In genomic region chr13:95382411-95382810, GRCh38 we compare ENCODE assay signal across 21 cellular contexts.
A peak's percentile ranks its signal among the peaks of the same experiment; 100 is the strongest.
DNase-seq lines count a peak whose midpoint lies in the region; ATAC-seq lines count a peak whose summit lies in the region.
"Had no signal": no experiment of that assay in that cellular context is flagged by ENCODE, and none has a peak within 500 bp of the region (broad histone marks: within the 10 kb centered on the region; RNA-seq: fewer than 3 reads in every experiment).

No MANE protein-coding gene starts in this region.

- H3K4me1 Mint-ChIP-seq in T-helper 17 cell = no peaks in the 10 kb centered on the region

- peak overlapping the region; percentile 4 for H3K27ac Mint-ChIP-seq in T-helper 17 cell
- H3K27ac Mint-ChIP-seq: CD4-positive, alpha-beta memory T cell had no signal

- H3K27me3 Mint-ChIP-seq in T-helper 17 cell = no peaks in the 10 kb centered on the region

- H3K36me3 Mint-ChIP-seq in T-helper 17 cell (ENCODE audit: low read depth) = no peaks in the 10 kb centered on the region
- H3K36me3 Mint-ChIP-seq: CD4-positive, alpha-beta memory T cell had no signal

- no peaks in the 10 kb centered on the region for H3K9me3 ChIP-seq in T-helper 17 cell (ENCODE audit: control insufficient read depth, low read length, poor library complexity, severe bottlenecking)
- H3K9me3 ChIP-seq: Caco-2, Peyer's patch had no signal

- H3K4me3 Mint-ChIP-seq in T-helper 17 cell = no peak overlapping the region
- H3K4me3 Mint-ChIP-seq: CD4-positive, alpha-beta memory T cell had no signal

- peak; percentile 9 for DNase-seq in HK-2 (ENCODE audit: unreplicated experiment)
- DNase-seq in T-helper 17 cell = no peak
- peak; percentile 36 for DNase-seq in glomerular visceral epithelial cell (ENCODE audit: extremely low spot score)
- DNase-seq in DMS153 (lab: John Stamatoyannopoulos, UW) = no peak
- DNase-seq: Caco-2; CD4-positive, alpha-beta memory T cell; GOT3; Karpas-422; NCI-H1694; NCI-H2081; NCI-H2171; NCI-H345; NCI-H524; NCI-H774; NK-92 treated with Interleukin-12 subunit alpha and Interleukin-12 subunit beta, amount 100 ng/mL, for 24 hours; Peyer's patch had no signal

- no peak for ATAC-seq in T-helper 17 cell
- no peak for ATAC-seq in HG03175 (IDR thresholded peaks at IDR 0.05; ENCODE audit: unreplicated experiment)
- no peak for ATAC-seq in GM18520 (IDR thresholded peaks at IDR 0.05; ENCODE audit: unreplicated experiment)
- ATAC-seq in GM21423 (IDR thresholded peaks at IDR 0.05; ENCODE audit: unreplicated experiment) = no peak
- ATAC-seq: HCT116, Right ventricle myocardium inferior had no signal

Comparison
In these comparisons a context has a peak if more than half of its experiments do, and no peak if none do; other contexts are left out.
1. DNase-seq: peak in HK-2 (single experiment) and glomerular visceral epithelial cell (single experiment); none in T-helper 17 cell (0 of 3) and DMS153 (single experiment).